In genomic region chr1:157409927-157410326, GRCh38 we compare ENCODE assay signal across 24 cellular contexts.
"Had no signal": no experiment of that assay in that cellular context is flagged by ENCODE, and none has a peak within 500 bp of the region (broad histone marks: within the 10 kb centered on the region; RNA-seq: fewer than 3 reads in every experiment).

No MANE protein-coding gene starts in this region.

- H3K27ac ChIP-seq: coronary artery, epithelial cell of prostate, gastrocnemius medialis, heart right ventricle, left ventricle myocardium inferior, lower lobe of right lung had no signal

- H3K27me3 ChIP-seq: gastrocnemius medialis had no signal

- DNase-seq: cerebellar nuclear complex; effector CD8-positive, alpha-beta T cell; effector memory CD8-positive, alpha-beta T cell; erythroblast; foreskin fibroblast; foreskin melanocyte; gastrocnemius medialis; glutamatergic neuron; head of caudate nucleus; heart right ventricle; hippocampal formation; left cardiac atrium; left ventricle myocardium inferior; lower lobe of right lung; mammary epithelial cell; mucosa of descending colon; naive B cell; naive thymus-derived CD8-positive, alpha-beta T cell had no signal

- H3K27ac Mint-ChIP-seq: effector memory CD8-positive, alpha-beta T cell; endodermal cell; memory B cell; naive B cell had no signal

- H3K4me3 ChIP-seq: coronary artery, gastrocnemius medialis, heart right ventricle, left ventricle myocardium inferior, lower lobe of right lung, mucosa of descending colon had no signal

- H3K4me3 Mint-ChIP-seq: effector memory CD8-positive, alpha-beta T cell; endodermal cell; memory B cell; mesothelial cell of epicardium; naive B cell; naive thymus-derived CD8-positive, alpha-beta T cell had no signal

- H3K9me3 ChIP-seq: gastrocnemius medialis, heart right ventricle, left ventricle myocardium inferior, lower lobe of right lung, mucosa of descending colon had no signal

- H3K4me1 Mint-ChIP-seq: memory B cell, mesothelial cell of epicardium, naive B cell had no signal

- H3K9me3 Mint-ChIP-seq: effector memory CD8-positive, alpha-beta T cell; endodermal cell; memory B cell; mesothelial cell of epicardium; naive B cell; naive thymus-derived CD8-positive, alpha-beta T cell had no signal

- H3K4me1 ChIP-seq: gastrocnemius medialis, heart right ventricle, left ventricle myocardium inferior, lower lobe of right lung had no signal

- ATAC-seq: effector memory CD8-positive, alpha-beta T cell; esophagus mucosa; gastrocnemius medialis; heart right ventricle; left cardiac atrium; lower lobe of right lung; mucosa of descending colon; naive thymus-derived CD8-positive, alpha-beta T cell had no signal

- H3K36me3 ChIP-seq: gastrocnemius medialis, heart right ventricle, left ventricle myocardium inferior, lower lobe of right lung had no signal

- H3K36me3 Mint-ChIP-seq: memory B cell; mesothelial cell of epicardium; naive B cell; naive thymus-derived CD8-positive, alpha-beta T cell had no signal
